Comparison of ENCODE assay signal across 8 cellular contexts in the genomic region with DNA sequence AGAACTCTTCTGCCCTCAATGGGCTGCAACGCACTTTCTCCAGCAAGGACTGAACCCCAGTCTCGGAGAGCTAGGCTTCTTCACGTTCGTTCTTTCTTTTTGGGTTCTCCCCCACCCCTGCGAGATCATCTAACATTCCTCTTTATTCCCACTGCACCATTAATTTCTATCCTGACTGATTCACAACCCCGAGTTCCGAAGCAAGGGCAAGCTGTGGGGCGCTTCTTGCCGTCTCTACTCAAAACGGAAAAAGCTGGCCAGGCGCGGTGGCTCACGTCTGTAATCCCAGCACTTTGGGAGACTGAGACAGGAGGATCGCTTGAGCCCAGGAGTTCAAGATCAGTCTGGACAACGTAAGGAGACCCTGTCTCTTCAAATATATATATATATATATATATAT. TPM values are rescaled to one million over a fixed set of nuclear protein-coding genes. Genes with fewer than 3 reads are reported as not detected.
DNase-seq lines count a peak whose midpoint lies in the region; ATAC-seq, FAIRE-seq and TF ChIP-seq lines count a peak whose summit lies in the region.

No MANE protein-coding gene starts in this region.

- H4K20me1 ChIP-seq in astrocyte (ENCODE audit: insufficient read depth, low read length) = no peaks in the 10 kb centered on the region

- CTCF ChIA-PET in activated CD8-positive, alpha-beta memory T cell treated with anti-CD3 and anti-CD28 coated beads, Interleukin-2, amount 10 ng/mL, durations not matched to agents 7 days and 5 days (lab: Charles Lee) = interaction anchor here (0.6 to 21.9 kb wide), 63 partner anchors 11 to 599 kb away, joined by 3 to 806 read pairs (median 4); a partner anchor contains a TSS

- H3K9me3 Mint-ChIP-seq in activated CD8-positive, alpha-beta memory T cell treated with anti-CD3 and anti-CD28 coated beads, Interleukin-2, amount 10 ng/mL, durations not matched to agents 7 days and 5 days (ENCODE audit: low read depth) = no peaks in the 10 kb centered on the region
- H3K9me3 Mint-ChIP-seq in astrocyte (ENCODE audit: unreplicated experiment) = no peaks in the 10 kb centered on the region

- H3K9ac ChIP-seq in astrocyte (ENCODE audit: low read length) = peak overlapping the region; percentile 83

- intact Hi-C loops in left lung (cut with DNase I) = no loop called here

- peaks cover 24% of the 10 kb centered on the region for H3K4me1 Mint-ChIP-seq in activated CD8-positive, alpha-beta memory T cell treated with anti-CD3 and anti-CD28 coated beads, Interleukin-2, amount 10 ng/mL, durations not matched to agents 7 days and 5 days
- H3K4me1 Mint-ChIP-seq in astrocyte (ENCODE audit: low read depth, unreplicated experiment) = no peaks in the 10 kb centered on the region

- H3K4me3 ChIP-seq in astrocyte (ENCODE audit: insufficient read depth, low read depth, low read length) (peak overlapping the region; percentile 79), left lung (peak overlapping the region; percentile 47 to 52), thoracic aorta (peak overlapping the region; percentile 85)

- H2AFZ ChIP-seq in astrocyte (ENCODE audit: low read depth, low read length) = peak overlapping the region; percentile 81

- H3K4me3 Mint-ChIP-seq in activated CD8-positive, alpha-beta memory T cell treated with anti-CD3 and anti-CD28 coated beads, Interleukin-2, amount 10 ng/mL, durations not matched to agents 7 days and 5 days = peak overlapping the region; percentile 83
- H3K4me3 Mint-ChIP-seq in astrocyte (ENCODE audit: unreplicated experiment) = peak overlapping the region; percentile 87

- H3K27ac Mint-ChIP-seq in activated CD8-positive, alpha-beta memory T cell treated with anti-CD3 and anti-CD28 coated beads, Interleukin-2, amount 10 ng/mL, durations not matched to agents 7 days and 5 days = peak overlapping the region; percentile 81
- peak overlapping the region; percentile 91 for H3K27ac Mint-ChIP-seq in astrocyte (ENCODE audit: unreplicated experiment)

- no peaks in the 10 kb centered on the region for H3K9me3 ChIP-seq in astrocyte (ENCODE audit: insufficient read depth, low read depth, low read length)
- H3K9me3 ChIP-seq in left lung = no peaks in the 10 kb centered on the region
- H3K9me3 ChIP-seq in thoracic aorta = no peaks in the 10 kb centered on the region

- H3K4me1 ChIP-seq in astrocyte (ENCODE audit: insufficient read depth, low read length) (peaks cover 4% of the 10 kb centered on the region), left lung (peaks cover 5 to 50% of the 10 kb centered on the region in 2 donors), thoracic aorta (ENCODE audit: control insufficient read depth in 1 of 2, low read depth in 2 of 2) (peaks cover 0 to 21% of the 10 kb centered on the region in 2 donors)

- no peaks in the 10 kb centered on the region for H3K79me2 ChIP-seq in astrocyte (ENCODE audit: insufficient read depth, low read length)

- H3K4me2 ChIP-seq in astrocyte (ENCODE audit: low read length) = peak overlapping the region; percentile 93

- no peak for DNase-seq in activated CD8-positive, alpha-beta memory T cell treated with anti-CD3 and anti-CD28 coated beads, Interleukin-2, amount 10 ng/mL, durations not matched to agents 7 days and 5 days
- no peak for DNase-seq in activated CD8-positive, alpha-beta memory T cell treated with anti-CD3 and anti-CD28 coated beads, Interleukin-2, amount 50 U/mL, for 48 hours
- DNase-seq in astrocyte (ENCODE audit: low read depth) (no peak), left lung (no peak), thoracic aorta (ENCODE audit: low spot score) (no peak), GM12892 (ENCODE audit: insufficient read length) (no peak)

- TF ChIP-seq POLR2A in GM12892 (IDR thresholded peaks at IDR 0.05; ENCODE audit: low read depth, low read length) = no peak

- H3K36me3 ChIP-seq in astrocyte (ENCODE audit: insufficient read depth, low read length) (no peaks in the 10 kb centered on the region), left lung (no peaks in the 10 kb centered on the region), thoracic aorta (no peaks in the 10 kb centered on the region)

- TF ChIP-seq CTCF in astrocyte (IDR thresholded peaks at IDR 0.05; ENCODE audit: insufficient read depth, low read depth, low read length) (no peak), left lung (IDR thresholded peaks at IDR 0.05) (no peak), thoracic aorta (IDR thresholded peaks at IDR 0.05) (no peak)

- no peak overlapping the region for H3K27ac ChIP-seq in astrocyte (ENCODE audit: low read depth, low read length)
- H3K27ac ChIP-seq in left lung = peak overlapping the region; percentile 76 to 84
- H3K27ac ChIP-seq in thoracic aorta = peak overlapping the region; percentile 77

- peaks cover 4% of the 10 kb centered on the region for H3K27me3 Mint-ChIP-seq in activated CD8-positive, alpha-beta memory T cell treated with anti-CD3 and anti-CD28 coated beads, Interleukin-2, amount 10 ng/mL, durations not matched to agents 7 days and 5 days
- H3K27me3 Mint-ChIP-seq in astrocyte (ENCODE audit: low read depth, unreplicated experiment) = peaks cover 3% of the 10 kb centered on the region

- FAIRE-seq in astrocyte (lab: Jason Lieb, UNC) (no peak), GM12892 (lab: Jason Lieb, UNC) (no peak)

- no peak for ATAC-seq in activated CD8-positive, alpha-beta memory T cell treated with anti-CD3 and anti-CD28 coated beads, Interleukin-2, amount 10 ng/mL, durations not matched to agents 7 days and 5 days
- ATAC-seq in left lung (no peak), thoracic aorta (ENCODE audit: insufficient number of reproducible peaks, low FRiP score, low read depth) (no peak), HG02571 (IDR thresholded peaks at IDR 0.05; ENCODE audit: unreplicated experiment) (no peak), HG02623 (IDR thresholded peaks at IDR 0.05; ENCODE audit: unreplicated experiment) (no peak)

- no peaks in the 10 kb centered on the region for H3K36me3 Mint-ChIP-seq in activated CD8-positive, alpha-beta memory T cell treated with anti-CD3 and anti-CD28 coated beads, Interleukin-2, amount 10 ng/mL, durations not matched to agents 7 days and 5 days
- no peaks in the 10 kb centered on the region for H3K36me3 Mint-ChIP-seq in astrocyte (ENCODE audit: low read depth, unreplicated experiment)

- H3K27me3 ChIP-seq in astrocyte (ENCODE audit: insufficient read depth, low read length) = peaks cover 4% of the 10 kb centered on the region
- H3K27me3 ChIP-seq in left lung = no peaks in the 10 kb centered on the region
- no peaks in the 10 kb centered on the region for H3K27me3 ChIP-seq in thoracic aorta (replicated peaks; ENCODE audit: insufficient read depth)

RNA-seq across cellular contexts. Expression of a gene that starts 37.4 kb away (rescaled TPM):
- 100 to 1,000 TPM in 1 of 2 experiments, 10 to 100 TPM in 1; 72.2 to 142 TPM for total RNA-seq in activated CD8-positive, alpha-beta memory T cell treated with anti-CD3 and anti-CD28 coated beads, Interleukin-2, amount 10 ng/mL, durations not matched to agents 7 days and 5 days
- total RNA-seq in astrocyte (46.4 and 58.3 TPM in 2 replicates), left lung (10 to 100 TPM; 56.2 to 84.8 TPM), thoracic aorta (100 to 1,000 TPM; 119 to 164 TPM)
- polyA plus RNA-seq in GM12892 (2012; ENCODE audit: missing spikeins) = 58.2 TPM

RNA-seq across cellular contexts. Expression of a gene that starts 38.4 kb away (rescaled TPM):
- under 1 TPM; 0.41 to 0.94 TPM for total RNA-seq in activated CD8-positive, alpha-beta memory T cell treated with anti-CD3 and anti-CD28 coated beads, Interleukin-2, amount 10 ng/mL, durations not matched to agents 7 days and 5 days
- total RNA-seq in astrocyte (not detected in 2 replicates), left lung (1 to 10 TPM; 2.0 to 3.0 TPM), thoracic aorta (under 1 TPM; 0.14 to 0.41 TPM)
- polyA plus RNA-seq in GM12892 (2012; ENCODE audit: missing spikeins) = 1.7 TPM
